21 cellular contexts compared by ENCODE assay signal in genomic region chr9:111798786-111799185, GRCh38. TPM values are rescaled to one million over a fixed set of nuclear protein-coding genes. Genes with fewer than 3 reads are reported as not detected.
DNase-seq lines count a peak whose midpoint lies in the region; ATAC-seq and TF ChIP-seq lines count a peak whose summit lies in the region.
"Had no signal": no experiment of that assay in that cellular context is flagged by ENCODE, and none has a peak within 500 bp of the region (broad histone marks: within the 10 kb centered on the region; RNA-seq: fewer than 3 reads in every experiment).

No MANE protein-coding gene starts in this region.

- no peak overlapping the region for H3K14ac ChIP-seq in IMR-90 (replicated peaks; ENCODE audit: low read depth, low read length)

- CTCF ChIA-PET in IMR-90 (lab: Yijun Ruan, JAX): interaction anchor here (0.6 to 0.7 kb wide), 2 partner anchors 27 to 370 kb away, joined by 3 to 4 read pairs; no protein-coding TSS in a partner anchor
- CTCF ChIA-PET in mammary epithelial cell (lab: Charles Lee; ENCODE audit: low non-redundant PET): no interaction called here
- CTCF ChIA-PET in RWPE1 (lab: Yijun Ruan, JAX): interaction anchor here (0.6 to 0.8 kb wide), 2 partner anchors 86 to 1552 kb away, joined by 3 to 8 read pairs; no protein-coding TSS in a partner anchor

- no peak overlapping the region for H3K56ac ChIP-seq in IMR-90 (ENCODE audit: extremely low read depth, insufficient read depth, low read length)

- H3K4me1 Mint-ChIP-seq in activated T-cell treated with anti-CD3 and anti-CD28 coated beads, Interleukin-2, amount 50 U/mL, for 24 hours (ENCODE audit: low read depth): peaks cover 8% of the 10 kb centered on the region
- H3K4me1 Mint-ChIP-seq: IgD-negative memory B cell, mesothelial cell of epicardium, WTC11 had no signal

- POLR2A ChIA-PET in IMR-90 (lab: Charles Lee; ENCODE audit: unreplicated experiment) (no interaction called here), RWPE1 (lab: Yijun Ruan, JAX; ENCODE audit: low non-redundant PET) (no interaction called here)

- peak; percentile 83 for ATAC-seq in IMR-90 (ENCODE audit: low read depth)
- ATAC-seq: heart right ventricle, WTC11 had no signal

- dilution Hi-C loops in IMR-90 (cut with HindIII; ENCODE audit: low sequenced_read_pairs, unreplicated experiment) (no loop called here), mammary epithelial cell (cut with HindIII; ENCODE audit: low sequenced_read_pairs) (no loop called here)

- H3K9me1 ChIP-seq in IMR-90 (ENCODE audit: insufficient read depth, low read length): no peaks in the 10 kb centered on the region

- H3K4me1 ChIP-seq in IMR-90 (ENCODE audit: control insufficient read depth, insufficient read depth, low read length) (no peaks in the 10 kb centered on the region), mammary epithelial cell (ENCODE audit: insufficient read depth, low read length) (no peaks in the 10 kb centered on the region), tibial artery (no peaks in the 10 kb centered on the region)
- H3K4me1 ChIP-seq: heart right ventricle, right atrium auricular region had no signal

- H2BK15ac ChIP-seq in IMR-90 (ENCODE audit: low read depth, low read length): no peak overlapping the region

- no peak overlapping the region for H3K27ac Mint-ChIP-seq in activated T-cell treated with anti-CD3 and anti-CD28 coated beads, Interleukin-2, amount 50 U/mL, for 24 hours
- H3K27ac Mint-ChIP-seq: dendritic cell treated with granulocyte-macrophage colony-stimulating factor and Interleukin-4, amounts not matched to agents 40 ng/mL and 50 ng/mL, for 4 days; IgD-negative memory B cell; mesothelial cell of epicardium; T-helper 1 cell treated with Interleukin-12 subunit alpha and Interleukin-12 subunit beta and Interleukin-4 antibody, amounts not matched to agents 30 μg/mL and 1 μg/mL, for 36 hours; WTC11 had no signal

- no peaks in the 10 kb centered on the region for H3K79me2 ChIP-seq in mammary epithelial cell (ENCODE audit: insufficient read depth, low read length)

- TF ChIP-seq POLR2A in IMR-90 (IDR thresholded peaks at IDR 0.05; ENCODE audit: low read depth, low read length): no peak

- H3K4me2 ChIP-seq in IMR-90 (ENCODE audit: low read depth, low read length): no peak overlapping the region
- H3K4me2 ChIP-seq in mammary epithelial cell (ENCODE audit: insufficient read depth, low read depth, low read length): no peak overlapping the region

- TF ChIP-seq CTCF in IMR-90 (conservative IDR thresholded peaks at IDR 0.05; ENCODE audit: low read depth, low read length): no peak
- no peak for TF ChIP-seq CTCF in mammary epithelial cell (conservative IDR thresholded peaks at IDR 0.05 in 1 of 2, IDR thresholded peaks at IDR 0.05 in 1 of 2; ENCODE audit: extremely low read depth in 1 of 2, insufficient read depth in 1 of 2, low read depth in 1 of 2, low read length in 2 of 2)
- no peak for TF ChIP-seq CTCF in kidney epithelial cell (IDR thresholded peaks at IDR 0.05; ENCODE audit: insufficient read depth, low read length, poor library complexity, severe bottlenecking)
- no peak for TF ChIP-seq CTCF in tibial artery (IDR thresholded peaks at IDR 0.05)
- TF ChIP-seq CTCF in RWPE1 (conservative IDR thresholded peaks at IDR 0.05; ENCODE audit: low read depth): no peak

- H3K27me3 Mint-ChIP-seq in activated T-cell treated with anti-CD3 and anti-CD28 coated beads, Interleukin-2, amount 50 U/mL, for 24 hours: no peaks in the 10 kb centered on the region
- H3K27me3 Mint-ChIP-seq: dendritic cell treated with granulocyte-macrophage colony-stimulating factor and Interleukin-4, amounts not matched to agents 40 ng/mL and 50 ng/mL, for 4 days; IgD-negative memory B cell had no signal

- no peak overlapping the region for H2AK9ac ChIP-seq in IMR-90 (replicated peaks; ENCODE audit: low read depth, low read length, poor library complexity)

- no peak overlapping the region for H3K23ac ChIP-seq in IMR-90 (ENCODE audit: low read depth, low read length)

- H3K27me3 ChIP-seq in IMR-90 (ENCODE audit: control insufficient read depth, insufficient read depth, low read length): no peaks in the 10 kb centered on the region
- H3K27me3 ChIP-seq in mammary epithelial cell (ENCODE audit: insufficient read depth, low read length): no peaks in the 10 kb centered on the region
- H3K27me3 ChIP-seq in kidney epithelial cell (ENCODE audit: control insufficient read depth, insufficient read depth, low read length): no peaks in the 10 kb centered on the region
- H3K27me3 ChIP-seq in tibial artery: no peaks in the 10 kb centered on the region
- H3K27me3 ChIP-seq: heart right ventricle, right atrium auricular region had no signal

- no TSS peak for BruUV-seq in IMR-90 (replicated peaks; lab: Mats Ljungman, UMichigan)
- no TSS peak for BruUV-seq in mammary epithelial cell (replicated peaks; lab: Mats Ljungman, UMichigan)

- H3K36me3 ChIP-seq in IMR-90 (ENCODE audit: control insufficient read depth, insufficient read depth, low read length): peaks cover 1% of the 10 kb centered on the region; the same call in 1 of the 2 replicates
- no peaks in the 10 kb centered on the region for H3K36me3 ChIP-seq in mammary epithelial cell (ENCODE audit: insufficient read depth, low read length)
- no peaks in the 10 kb centered on the region for H3K36me3 ChIP-seq in kidney epithelial cell (ENCODE audit: control insufficient read depth, insufficient read depth, low read length)
- peaks cover 0 to 6% (median 4%) of the 10 kb centered on the region in 3 donors for H3K36me3 ChIP-seq in tibial artery
- H3K36me3 ChIP-seq: heart right ventricle, right atrium auricular region had no signal

- no peak for TF ChIP-seq RAD21 in IMR-90 (IDR thresholded peaks at IDR 0.05; ENCODE audit: low read length)

- H2BK5ac ChIP-seq in IMR-90 (ENCODE audit: low read depth, low read length, poor library complexity, severe bottlenecking): no peak overlapping the region

- no peak overlapping the region for H2AFZ ChIP-seq in IMR-90 (replicated peaks; ENCODE audit: low read length, poor library complexity)
- H2AFZ ChIP-seq in mammary epithelial cell (ENCODE audit: low read depth, low read length): no peak overlapping the region

- no peak overlapping the region for H3K4ac ChIP-seq in IMR-90 (ENCODE audit: low read depth, low read length)

- no peak overlapping the region for H3K4me3 Mint-ChIP-seq in activated T-cell treated with anti-CD3 and anti-CD28 coated beads, Interleukin-2, amount 50 U/mL, for 24 hours
- H3K4me3 Mint-ChIP-seq: dendritic cell treated with granulocyte-macrophage colony-stimulating factor and Interleukin-4, amounts not matched to agents 40 ng/mL and 50 ng/mL, for 4 days; IgD-negative memory B cell; mesothelial cell of epicardium; T-helper 1 cell treated with Interleukin-12 subunit alpha and Interleukin-12 subunit beta and Interleukin-4 antibody, amounts not matched to agents 30 μg/mL and 1 μg/mL, for 36 hours; WTC11 had no signal

- H3K9ac ChIP-seq in IMR-90 (ENCODE audit: low read depth, low read length) (no peak overlapping the region), mammary epithelial cell (ENCODE audit: insufficient read depth, low read length) (no peak overlapping the region)

- peaks cover under 1% of the 10 kb centered on the region for H3K9me3 Mint-ChIP-seq in activated T-cell treated with anti-CD3 and anti-CD28 coated beads, Interleukin-2, amount 50 U/mL, for 24 hours
- H3K9me3 Mint-ChIP-seq: IgD-negative memory B cell; mesothelial cell of epicardium; T-helper 1 cell treated with Interleukin-12 subunit alpha and Interleukin-12 subunit beta and Interleukin-4 antibody, amounts not matched to agents 30 μg/mL and 1 μg/mL, for 36 hours; WTC11 had no signal

- H2AK5ac ChIP-seq in IMR-90 (ENCODE audit: low read depth, low read length): no peak overlapping the region

- H3K4me3 ChIP-seq in IMR-90 (ENCODE audit: insufficient read depth, low read depth, low read length): no peak overlapping the region
- H3K4me3 ChIP-seq in mammary epithelial cell (replicated peaks in 1 of 3; ENCODE audit: insufficient read depth in 1 of 3, low read depth in 2 of 3, low read length in 3 of 3): no peak overlapping the region
- H3K4me3 ChIP-seq in kidney epithelial cell (ENCODE audit: low read depth, low read length): no peak overlapping the region
- no peak overlapping the region for H3K4me3 ChIP-seq in tibial artery
- H3K4me3 ChIP-seq: heart right ventricle, right atrium auricular region had no signal

- H2BK120ac ChIP-seq in IMR-90 (ENCODE audit: low read depth, low read length): no peak overlapping the region

- in situ Hi-C loops in IMR-90 (cut with MboI; ENCODE audit: low sequenced_read_pairs): no loop called here
- in situ Hi-C loops in mammary epithelial cell (cut with MboI; ENCODE audit: low sequenced_read_pairs in 2 of 2): no loop called here

- H3K79me1 ChIP-seq in IMR-90 (ENCODE audit: low read depth in 1 of 2, low read length in 2 of 2): no peaks in the 10 kb centered on the region

- no peak overlapping the region for H4K8ac ChIP-seq in IMR-90 (ENCODE audit: low read depth in 2 of 2, low read length in 2 of 2)

- H3K27ac ChIP-seq in IMR-90 (ENCODE audit: insufficient read depth, low read length): no peak overlapping the region
- H3K27ac ChIP-seq in mammary epithelial cell (ENCODE audit: insufficient read depth, low read depth, low read length): no peak overlapping the region
- no peak overlapping the region for H3K27ac ChIP-seq in tibial artery
- H3K27ac ChIP-seq in RWPE1: no peak overlapping the region
- H3K27ac ChIP-seq: heart right ventricle, right atrium auricular region had no signal

- H3K9me3 ChIP-seq in IMR-90 (ENCODE audit: control insufficient read depth, insufficient read depth, low read length) (peaks cover 2% of the 10 kb centered on the region; the same call in 1 of the 2 replicates), mammary epithelial cell (replicated peaks; ENCODE audit: insufficient read depth, low read length) (no peaks in the 10 kb centered on the region), tibial artery (no peaks in the 10 kb centered on the region)
- H3K9me3 ChIP-seq: heart right ventricle, right atrium auricular region had no signal

- intact Hi-C loops in IMR-90 (cut with micrococcal nuclease) (no loop called here), mammary epithelial cell (cut with micrococcal nuclease) (no loop called here), tibial artery (cut with DNase I; ENCODE audit: low total_unique reads) (no loop called here)

- H4K91ac ChIP-seq in IMR-90 (ENCODE audit: insufficient read depth, low read depth, low read length): no peak overlapping the region

- no peak overlapping the region for H3K18ac ChIP-seq in IMR-90 (ENCODE audit: low read depth, low read length)

- H4K20me1 ChIP-seq in IMR-90 (ENCODE audit: insufficient read depth, low read length) (no peaks in the 10 kb centered on the region), mammary epithelial cell (ENCODE audit: insufficient read depth, low read length) (no peaks in the 10 kb centered on the region)

- H3K36me3 Mint-ChIP-seq in activated T-cell treated with anti-CD3 and anti-CD28 coated beads, Interleukin-2, amount 50 U/mL, for 24 hours (ENCODE audit: low read depth): no peaks in the 10 kb centered on the region
- H3K36me3 Mint-ChIP-seq: IgD-negative memory B cell had no signal

- no peak overlapping the region for H4K5ac ChIP-seq in IMR-90 (ENCODE audit: low read depth, low read length)

- H2BK20ac ChIP-seq in IMR-90 (ENCODE audit: low read depth, low read length): no peak overlapping the region

- peak; percentile 33 for DNase-seq in AG20443 (ENCODE audit: low spot score)
- peak; percentile 85 for DNase-seq in IMR-90
- DNase-seq in mammary epithelial cell: peak; percentile 38
- DNase-seq in kidney epithelial cell (ENCODE audit: low read depth): peak; percentile 10
- no peak for DNase-seq in GF-D8 (lab: John Stamatoyannopoulos, UW)
- DNase-seq in tibial artery: no peak
- DNase-seq in RWPE1 (ENCODE audit: low spot score): no peak
- DNase-seq in activated T-cell treated with anti-CD3 and anti-CD28 coated beads, Interleukin-2, amount 50 U/mL, for 24 hours: no peak
- DNase-seq: activated CD8-positive, alpha-beta memory T cell treated with anti-CD3 and anti-CD28 coated beads for 24 hours; AML-193; anterior cingulate cortex; heart right ventricle; kidney; SHP77 treated with DMSO at 0.1 percent for 48 hours had no signal

RNA-seq across cellular contexts. Expression of gene SHOC1, which starts 4.0 kb away (rescaled TPM):
- not detected in 2 replicates for total RNA-seq in IMR-90 (2012; rRNA removed)
- 0.03 TPM in 1 of 2 replicates, not detected in the other for polyA plus RNA-seq in IMR-90 (2012; rRNA removed)
- not detected in 2 replicates for polyA plus RNA-seq in IMR-90 (2012; cell fraction: cytosol; rRNA removed)
- polyA plus RNA-seq in IMR-90 (2012; cell fraction: nucleus; rRNA removed; ENCODE audit: low replicate concordance): 0.13 TPM in 1 of 2 replicates, not detected in the other
- total RNA-seq in mammary epithelial cell: under 1 TPM; under 0.01 to 0.07 TPM
- 0.01 TPM for polyA plus RNA-seq in mammary epithelial cell
- not detected for polyA minus RNA-seq in mammary epithelial cell
- total RNA-seq in kidney epithelial cell: not detected in 2 replicates
- total RNA-seq: epithelial cell of proximal tubule, heart right ventricle, mesothelial cell of epicardium, right atrium auricular region, WTC11 had no signal
- polyA plus RNA-seq: heart right ventricle, IgD-negative memory B cell had no signal

Comparison
In these comparisons a context has a peak if more than half of its experiments do, and no peak if none do; other contexts are left out.
1. DNase-seq: peak in AG20443 (single experiment), IMR-90 (single experiment), mammary epithelial cell (single experiment) and kidney epithelial cell (single experiment); none in GF-D8 (single experiment), tibial artery (0 of 2), RWPE1 (single experiment) and activated T-cell treated with anti-CD3 and anti-CD28 coated beads, Interleukin-2, amount 50 U/mL, for 24 hours (single experiment).